Comparison of ENCODE assay signal across 8 cellular contexts in the genomic region with DNA sequence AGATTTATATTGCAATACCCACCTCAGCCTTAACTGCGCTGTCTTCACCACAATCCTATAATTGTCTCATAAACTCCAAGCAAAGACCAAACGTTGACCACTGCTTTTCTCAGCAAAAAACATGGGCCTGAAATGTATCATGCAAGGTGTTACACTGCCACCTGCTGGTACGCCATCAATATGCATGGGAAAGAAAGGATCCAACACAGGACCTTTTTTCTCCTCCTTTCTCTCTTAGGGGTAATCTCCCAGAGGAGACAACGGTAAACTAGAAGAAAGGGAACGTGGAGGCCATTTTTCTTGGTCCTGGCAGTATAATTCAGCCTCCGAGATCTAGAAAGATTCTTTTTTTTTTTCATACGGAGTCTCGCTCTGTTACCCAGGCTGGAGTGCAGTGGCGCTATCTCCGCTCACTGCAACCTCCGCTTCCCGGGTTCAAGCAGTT.
DNase-seq lines count a peak whose midpoint lies in the region; ATAC-seq and TF ChIP-seq lines count a peak whose summit lies in the region.

No MANE protein-coding gene starts in this region.

- peak overlapping the region; percentile 31 for H3K4me3 Mint-ChIP-seq in T-helper 17 cell

- H3K9me3 ChIP-seq in T-helper 17 cell (ENCODE audit: control insufficient read depth, low read length, poor library complexity, severe bottlenecking) (no peaks in the 10 kb centered on the region), right atrium auricular region (no peaks in the 10 kb centered on the region)

- ATAC-seq in HG02678 (IDR thresholded peaks at IDR 0.05; ENCODE audit: unreplicated experiment): peak; percentile 86
- peak; percentile 98 for ATAC-seq in T-helper 17 cell
- peak; percentile 94 for ATAC-seq in sciatic nerve

- H3K27ac Mint-ChIP-seq in T-helper 17 cell: peak overlapping the region; percentile 37

- no peak overlapping the region for H3K27ac ChIP-seq in right atrium auricular region

- intact Hi-C loops in sciatic nerve (cut with DNase I): no loop called here

- no peaks in the 10 kb centered on the region for H3K27me3 ChIP-seq in right atrium auricular region

- H3K4me1 ChIP-seq in right atrium auricular region: no peaks in the 10 kb centered on the region

- H3K36me3 ChIP-seq in right atrium auricular region: no peaks in the 10 kb centered on the region

- peak; percentile 88 for TF ChIP-seq CTCF in GM12864 (IDR thresholded peaks at IDR 0.05; ENCODE audit: low read depth, low read length, missing control alignments)
- TF ChIP-seq CTCF in right atrium auricular region (IDR thresholded peaks at IDR 0.05): peak; percentile 86 to 97

- H3K36me3 Mint-ChIP-seq in T-helper 17 cell (ENCODE audit: low read depth): no peaks in the 10 kb centered on the region

- H3K4me1 Mint-ChIP-seq in T-helper 17 cell: peaks cover 25% of the 10 kb centered on the region

- DNase-seq in GM12864 (ENCODE audit: low read depth) (peak; percentile 19), NCI-H146 treated with DMSO at 0.1 percent for 48 hours (lab: John Stamatoyannopoulos, UW; ENCODE audit: unreplicated experiment) (peak; percentile 20), T-helper 17 cell (peak; percentile 65 to 80 (median 66)), amniotic stem cell (lab: John Stamatoyannopoulos, UW) (peak; percentile 69), right atrium auricular region (ENCODE audit: low spot score) (peak; percentile 90), sciatic nerve (ENCODE audit: low spot score) (peak; percentile 92), cortex of kidney (lab: John Stamatoyannopoulos, UW) (no peak)

- H3K4me3 ChIP-seq in GM12864 (ENCODE audit: low read depth, low read length) (no peak overlapping the region), right atrium auricular region (no peak overlapping the region)

- H3K27me3 Mint-ChIP-seq in T-helper 17 cell: peaks cover 5% of the 10 kb centered on the region
